Comparison of ENCODE assay signal across 9 cellular contexts in the genomic region with DNA sequence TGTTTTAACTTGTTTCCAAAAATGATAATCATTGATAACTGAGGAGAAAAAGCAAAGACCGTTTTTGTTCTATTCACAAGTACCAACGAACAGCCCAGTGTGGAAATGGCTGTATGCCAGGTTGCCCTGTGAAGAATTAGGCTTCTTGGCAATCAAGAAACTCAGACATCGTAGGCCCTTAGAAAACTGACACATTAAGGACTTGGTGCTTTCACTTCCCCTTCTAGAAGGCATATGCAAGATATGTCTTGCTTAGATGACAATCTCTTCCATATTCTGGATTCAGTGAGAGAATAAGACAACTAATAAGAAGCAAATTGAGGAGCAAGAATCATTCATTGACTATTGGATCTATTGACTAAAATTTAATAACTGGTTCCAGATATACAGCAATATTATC. TPM values are rescaled to one million over a fixed set of nuclear protein-coding genes. Genes with fewer than 3 reads are reported as not detected.
DNase-seq lines count a peak whose midpoint lies in the region; ATAC-seq, FAIRE-seq and TF ChIP-seq lines count a peak whose summit lies in the region.
"Had no signal": no experiment of that assay in that cellular context is flagged by ENCODE, and none has a peak within 500 bp of the region (broad histone marks: within the 10 kb centered on the region; RNA-seq: fewer than 3 reads in every experiment).

No MANE protein-coding gene starts in this region.

- DNase-seq in GM10248 (ENCODE audit: extremely low spot score) (peak; percentile 25), NCI-H345 (lab: John Stamatoyannopoulos, UW) (no peak), ureter (ENCODE audit: low spot score) (no peak), small intestine (no peak)
- no peak for DNase-seq in activated naive CD8-positive, alpha-beta T cell treated with anti-CD3 and anti-CD28 coated beads for 36 hours

- no peaks in the 10 kb centered on the region for H3K9me3 Mint-ChIP-seq in activated naive CD8-positive, alpha-beta T cell treated with anti-CD3 and anti-CD28 coated beads for 36 hours
- H3K9me3 Mint-ChIP-seq: GM23338 had no signal

- no peak for TF ChIP-seq CTCF in GM10248 (IDR thresholded peaks at IDR 0.05; ENCODE audit: control extremely low read depth, extremely low read depth, low read depth, missing control alignments)
- no peak for TF ChIP-seq CTCF in SU-DHL-6 (IDR thresholded peaks at IDR 0.05; ENCODE audit: insufficient read depth, low read length, poor library complexity, severe bottlenecking)

- H3K79me2 ChIP-seq in SU-DHL-6 (ENCODE audit: insufficient read depth, low read length) = peaks cover 3% of the 10 kb centered on the region; the same call in 1 of the 2 replicates

- peaks cover 4% of the 10 kb centered on the region; the same call in 1 of the 2 replicates for H3F3A ChIP-seq in SU-DHL-6 (ENCODE audit: insufficient read depth)

- no peak for FAIRE-seq in small intestine (lab: Jason Lieb, UNC)

- H4K20me1 ChIP-seq in SU-DHL-6 (ENCODE audit: low read depth, low read length) = no peaks in the 10 kb centered on the region

- H3K4me1 Mint-ChIP-seq in activated naive CD8-positive, alpha-beta T cell treated with anti-CD3 and anti-CD28 coated beads for 36 hours = no peaks in the 10 kb centered on the region
- H3K4me1 Mint-ChIP-seq: GM23338 had no signal

- peaks cover 12% of the 10 kb centered on the region for H3K36me3 Mint-ChIP-seq in activated naive CD8-positive, alpha-beta T cell treated with anti-CD3 and anti-CD28 coated beads for 36 hours

- H2AFZ ChIP-seq in SU-DHL-6 (ENCODE audit: low read depth, low read length, severe bottlenecking) = no peak overlapping the region
- H2AFZ ChIP-seq: GM23338 had no signal

- H3K9me3 ChIP-seq in SU-DHL-6 (ENCODE audit: insufficient read depth, low read length) (no peaks in the 10 kb centered on the region), small intestine (ENCODE audit: control insufficient read depth, low read depth) (no peaks in the 10 kb centered on the region)

- peak overlapping the region; percentile 7 for H3K4me2 ChIP-seq in SU-DHL-6 (ENCODE audit: low read depth, low read length, poor library complexity, severe bottlenecking)
- H3K4me2 ChIP-seq: GM23338 had no signal

- H3K4me3 ChIP-seq in SU-DHL-6 (ENCODE audit: insufficient read depth, low read length, poor library complexity, severe bottlenecking) (no peak overlapping the region), small intestine (ENCODE audit: low read depth in 1 of 2, low read length in 2 of 2) (no peak overlapping the region)
- H3K4me3 ChIP-seq: GM23338 had no signal

- no peak overlapping the region for H3K27ac Mint-ChIP-seq in activated naive CD8-positive, alpha-beta T cell treated with anti-CD3 and anti-CD28 coated beads for 36 hours
- H3K27ac Mint-ChIP-seq: GM23338 had no signal

- no peak overlapping the region for H3K9ac ChIP-seq in SU-DHL-6 (ENCODE audit: low read length)

- peak; percentile 92 for ATAC-seq in GM21360 (IDR thresholded peaks at IDR 0.05; ENCODE audit: unreplicated experiment)
- peak; percentile 98 for ATAC-seq in HG03135 (IDR thresholded peaks at IDR 0.05; ENCODE audit: unreplicated experiment)
- ATAC-seq: GM23338 had no signal

- H3K4me1 ChIP-seq in small intestine (ENCODE audit: control insufficient read depth in 2 of 2, insufficient read depth in 1 of 2, low read depth in 1 of 2, low read length in 1 of 2) = no peaks in the 10 kb centered on the region

- H3K36me3 ChIP-seq in SU-DHL-6 (ENCODE audit: low read length) (no peaks in the 10 kb centered on the region), small intestine (ENCODE audit: control insufficient read depth in 2 of 2, insufficient read depth in 2 of 2, low read length in 2 of 2) (no peaks in the 10 kb centered on the region)

- no peak overlapping the region for H3K27ac ChIP-seq in SU-DHL-6 (ENCODE audit: low read depth, low read length)
- no peak overlapping the region for H3K27ac ChIP-seq in small intestine (ENCODE audit: low read depth in 1 of 2, low read length in 1 of 2)

- H3K27me3 Mint-ChIP-seq in activated naive CD8-positive, alpha-beta T cell treated with anti-CD3 and anti-CD28 coated beads for 36 hours = no peaks in the 10 kb centered on the region

- POLR2A ChIA-PET in GM10248 (lab: Yijun Ruan, JAX) = no interaction called here

- H3K4me3 Mint-ChIP-seq in activated naive CD8-positive, alpha-beta T cell treated with anti-CD3 and anti-CD28 coated beads for 36 hours = no peak overlapping the region
- H3K4me3 Mint-ChIP-seq: GM23338 had no signal

- 68 to 81% (median 77%) methylated on average over 3 of the region's 3 CpGs for WGBS in small intestine, 3 donors

- CTCF ChIA-PET in GM10248 (lab: Yijun Ruan, JAX) = interaction anchor here (0.7 to 1.5 kb wide), 3 partner anchors 10 to 21 kb away, joined by 3 to 6 read pairs (median 3); no protein-coding TSS in a partner anchor

- no peaks in the 10 kb centered on the region for H3K9me2 ChIP-seq in SU-DHL-6 (replicated peaks; ENCODE audit: insufficient read depth, low read length)

- H3K27me3 ChIP-seq in SU-DHL-6 (ENCODE audit: low read length) = no peaks in the 10 kb centered on the region
- no peaks in the 10 kb centered on the region for H3K27me3 ChIP-seq in small intestine (ENCODE audit: control insufficient read depth in 2 of 2, insufficient read depth in 2 of 2, low read length in 2 of 2)

RNA-seq across cellular contexts. Expression of gene ANAPC10, which starts 56.6 kb away (rescaled TPM):
- 10 to 100 TPM; 28.6 to 29.1 TPM for total RNA-seq in activated naive CD8-positive, alpha-beta T cell treated with anti-CD3 and anti-CD28 coated beads for 36 hours
- total RNA-seq in ureter = 24.9 TPM
- 10 to 100 TPM; 10.1 to 13.9 (median 11.6) TPM for polyA plus RNA-seq in small intestine

RNA-seq across cellular contexts. Expression of gene ABCE1, which starts 56.7 kb away (rescaled TPM):
- total RNA-seq in activated naive CD8-positive, alpha-beta T cell treated with anti-CD3 and anti-CD28 coated beads for 36 hours = 100 to 1,000 TPM; 198 to 210 TPM
- 76.7 TPM for total RNA-seq in ureter
- 10 to 100 TPM in 2 of 3 donors, 1 to 10 TPM in 1; 7.8 to 32.1 (median 10.8) TPM for polyA plus RNA-seq in small intestine
